In genomic region chr14:22384167-22384549, GRCh38 we compare ENCODE assay signal across 1 cellular context.
A peak's percentile ranks its signal among the peaks of the same experiment; 100 is the strongest.
TF ChIP-seq lines count a peak whose summit lies in the region.

No MANE protein-coding gene starts in this region.

TF ChIP-seq in GM12878, 131 proteins besides CTCF, POLR2A, EP300 and RAD21 (continued from another document and continues in another):
- TF ChIP-seq TBL1XR1 (IDR thresholded peaks at IDR 0.05; ENCODE audit: low read depth, low read length), result no peak
- no peak for TF ChIP-seq HCFC1 (IDR thresholded peaks at IDR 0.05; ENCODE audit: low read length)
- TF ChIP-seq BACH1 (IDR thresholded peaks at IDR 0.05; ENCODE audit: borderline replicate concordance), result no peak
- TF ChIP-seq RELA (IDR thresholded peaks at IDR 0.05; ENCODE audit: borderline replicate concordance, partially characterized antibody), result no peak
- 0 out of 2 replicates have a peak, but pooled peaks have one; percentile 10 for TF ChIP-seq NR2F1 (conservative IDR thresholded peaks at IDR 0.05)
- TF ChIP-seq SP1 (IDR thresholded peaks at IDR 0.05; ENCODE audit: low read depth, low read length), result no peak
- TF ChIP-seq ZNF622 (IDR thresholded peaks at IDR 0.05), result no peak
- no peak for TF ChIP-seq PBX3 (IDR thresholded peaks at IDR 0.05; ENCODE audit: insufficient replicate concordance, low read depth, low read length)
- no peak for TF ChIP-seq CREM (IDR thresholded peaks at IDR 0.05; ENCODE audit: low read depth)
- no peak for TF ChIP-seq SPI1 (IDR thresholded peaks at IDR 0.05; ENCODE audit: borderline replicate concordance, insufficient read depth, low read depth, low read length)
- no peak for TF ChIP-seq RFX5 (IDR thresholded peaks at IDR 0.05; ENCODE audit: low read depth, low read length)
- no peak for TF ChIP-seq TARDBP (IDR thresholded peaks at IDR 0.05; ENCODE audit: borderline replicate concordance)
- peak; percentile 57 for TF ChIP-seq IKZF1 (conservative IDR thresholded peaks at IDR 0.05)
- TF ChIP-seq NR2C2 (IDR thresholded peaks at IDR 0.05; ENCODE audit: borderline replicate concordance, control insufficient read depth, insufficient read length, low read depth), result no peak
- no peak for TF ChIP-seq GABPA (IDR thresholded peaks at IDR 0.05; ENCODE audit: low read depth)
- no peak for TF ChIP-seq RB1 (IDR thresholded peaks at IDR 0.05; ENCODE audit: borderline replicate concordance)
- TF ChIP-seq EGR1 (IDR thresholded peaks at IDR 0.05; ENCODE audit: borderline replicate concordance in 1 of 2, low read depth in 2 of 2, low read length in 2 of 2), result no peak
- no peak for TF ChIP-seq IRF4 (IDR thresholded peaks at IDR 0.05; ENCODE audit: low read depth, low read length)
- TF ChIP-seq NFIC (IDR thresholded peaks at IDR 0.05; ENCODE audit: low read depth, low read length), result no peak
- TF ChIP-seq ZBTB40 (IDR thresholded peaks at IDR 0.05; ENCODE audit: borderline replicate concordance), result 0 out of 2 replicates have a peak, but pooled peaks have one; percentile 14
- TF ChIP-seq ZNF687 (IDR thresholded peaks at IDR 0.05), result peak; percentile 29; the same call in 1 of the 2 replicates
- TF ChIP-seq SKIL (IDR thresholded peaks at IDR 0.05; ENCODE audit: low read depth, poor library complexity, severe bottlenecking), result no peak
- TF ChIP-seq BHLHE40 (IDR thresholded peaks at IDR 0.05; ENCODE audit: borderline replicate concordance in 1 of 2, low read depth in 2 of 2, low read length in 1 of 2), result no peak
- TF ChIP-seq CUX1 (IDR thresholded peaks at IDR 0.05; ENCODE audit: insufficient replicate concordance, low read depth, low read length), result no peak
- no peak; the same call in 1 of the 2 replicates for TF ChIP-seq DPF2 (IDR thresholded peaks at IDR 0.05)
- peak; percentile 14 to 54; a peak in 2 of 4 replicates for TF ChIP-seq IKZF2 (IDR thresholded peaks at IDR 0.05)
- TF ChIP-seq RAD51 (IDR thresholded peaks at IDR 0.05), result peak; percentile 47; the same call in 1 of the 2 replicates
- no peak for TF ChIP-seq CBX3 (IDR thresholded peaks at IDR 0.05; ENCODE audit: borderline replicate concordance, low read depth)
- TF ChIP-seq BRCA1 (IDR thresholded peaks at IDR 0.05; ENCODE audit: low read depth, low read length), result no peak
- no peak for TF ChIP-seq CBFB (IDR thresholded peaks at IDR 0.05; ENCODE audit: low read depth)
- peak; percentile 51; the same call in 1 of the 2 replicates for TF ChIP-seq PKNOX1 (IDR thresholded peaks at IDR 0.05)
- no peak for TF ChIP-seq CEBPB (IDR thresholded peaks at IDR 0.05; ENCODE audit: borderline replicate concordance in 1 of 2, low read depth in 2 of 2, low read length in 2 of 2)
- no peak for TF ChIP-seq ATF2 (IDR thresholded peaks at IDR 0.05; ENCODE audit: low read length)
- TF ChIP-seq ATF7 (IDR thresholded peaks at IDR 0.05; ENCODE audit: low read depth), result no peak
- no peak for TF ChIP-seq KLF5 (IDR thresholded peaks at IDR 0.05; ENCODE audit: partially characterized antibody)
- no peak for TF ChIP-seq IRF3 (IDR thresholded peaks at IDR 0.05)
- TF ChIP-seq ETV6 (conservative IDR thresholded peaks at IDR 0.05 in 1 of 2, IDR thresholded peaks at IDR 0.05 in 1 of 2; ENCODE audit: borderline replicate concordance in 1 of 2, low read depth in 1 of 2), result no peak
- TF ChIP-seq MYC (IDR thresholded peaks at IDR 0.05; ENCODE audit: insufficient read depth, insufficient read length, insufficient replicate concordance, low read length, severe bottlenecking), result no peak
- TF ChIP-seq FOS (IDR thresholded peaks at IDR 0.05; ENCODE audit: borderline replicate concordance, extremely low read depth, insufficient read length), result no peak
